Comparison of ENCODE assay signal across 1 cellular context in genomic region chr14:53495846-53496343, GRCh38.
TF ChIP-seq lines count a peak whose summit lies in the region.

No MANE protein-coding gene starts in this region.

TF ChIP-seq in A549, 52 proteins besides CTCF, POLR2A, EP300 and RAD21 (continued from another document):
- TF ChIP-seq REST (IDR thresholded peaks at IDR 0.05) (no peak), FOXS1 (CRISPR knock-in tag; IDR thresholded peaks at IDR 0.05) (no peak), RNF2 (IDR thresholded peaks at IDR 0.05; ENCODE audit: borderline replicate concordance, low read depth) (no peak), KDM5A (IDR thresholded peaks at IDR 0.05) (no peak), HEYL (CRISPR knock-in tag; IDR thresholded peaks at IDR 0.05) (no peak), SMC3 (IDR thresholded peaks at IDR 0.05) (no peak), JUN (IDR thresholded peaks at IDR 0.05) (no peak), FOSB (CRISPR knock-in tag; IDR thresholded peaks at IDR 0.05) (no peak), ZFP36 (IDR thresholded peaks at IDR 0.05; ENCODE audit: borderline replicate concordance, partially characterized antibody) (no peak)
